ENCODE assay signal across 18 cellular contexts in the genomic region with DNA sequence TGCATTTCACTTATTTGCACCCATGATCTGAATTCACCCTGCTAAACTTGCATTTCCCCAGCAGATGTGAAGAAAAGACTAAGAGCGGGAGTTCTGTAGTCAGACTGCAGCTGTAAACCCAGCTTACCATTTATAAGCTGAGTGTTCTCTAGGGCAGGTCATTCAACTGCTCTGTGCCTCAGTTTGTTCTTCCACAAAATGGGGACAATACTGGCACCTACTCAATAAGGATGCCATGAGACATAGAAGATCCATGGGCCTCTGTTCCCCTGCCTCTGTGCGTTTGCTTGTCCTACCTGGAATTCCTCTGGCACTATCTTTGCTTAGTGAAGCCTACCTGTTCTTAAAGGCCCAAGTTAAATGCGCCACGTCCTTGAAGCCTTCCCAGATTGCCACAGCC. TPM values are rescaled to one million over a fixed set of nuclear protein-coding genes. Genes with fewer than 3 reads are reported as not detected.
DNase-seq lines count a peak whose midpoint lies in the region; ATAC-seq and TF ChIP-seq lines count a peak whose summit lies in the region.
"Had no signal": no experiment of that assay in that cellular context is flagged by ENCODE, and none has a peak within 500 bp of the region (broad histone marks: within the 10 kb centered on the region; RNA-seq: fewer than 3 reads in every experiment).

No MANE protein-coding gene starts in this region.

- TF ChIP-seq CTCF in DND-41 (IDR thresholded peaks at IDR 0.05; ENCODE audit: borderline replicate concordance, extremely low read depth, low read length, poor library complexity, severe bottlenecking) (no peak), OCI-LY7 (conservative IDR thresholded peaks at IDR 0.05; ENCODE audit: low read length) (no peak), endothelial cell (IDR thresholded peaks at IDR 0.05; ENCODE audit: unreplicated experiment) (no peak), osteocyte (IDR thresholded peaks at IDR 0.05) (no peak)

- no peaks in the 10 kb centered on the region for H3K9me2 ChIP-seq in OCI-LY7 (ENCODE audit: insufficient read depth, low read length)

- H3K27ac Mint-ChIP-seq in endothelial cell (ENCODE audit: unreplicated experiment) (peak overlapping the region; percentile 93), osteocyte (ENCODE audit: unreplicated experiment) (peak overlapping the region; percentile 59)
- H3K27ac Mint-ChIP-seq: CD8-positive, alpha-beta T cell had no signal

- H3K4me3 ChIP-seq in DND-41 (ENCODE audit: low read depth in 1 of 2, low read length in 2 of 2) (no peak overlapping the region), OCI-LY7 (ENCODE audit: low read depth, low read length, poor library complexity, severe bottlenecking) (no peak overlapping the region), H7 (ENCODE audit: insufficient read depth, low read depth, low read length) (no peak overlapping the region)

- H3K27me3 ChIP-seq in DND-41 (ENCODE audit: insufficient read depth, low read length, poor library complexity): no peaks in the 10 kb centered on the region
- no peaks in the 10 kb centered on the region for H3K27me3 ChIP-seq in H7 (ENCODE audit: control insufficient read depth, insufficient read depth, low read length)

- H3K9ac ChIP-seq in DND-41 (ENCODE audit: low read depth, low read length): peak overlapping the region; percentile 7; the same call in 1 of the 2 replicates

- H4K20me1 ChIP-seq in DND-41 (ENCODE audit: insufficient read depth, low read length): no peaks in the 10 kb centered on the region
- H4K20me1 ChIP-seq in OCI-LY7 (ENCODE audit: insufficient read depth, low read length): no peaks in the 10 kb centered on the region

- H3K36me3 ChIP-seq in DND-41 (ENCODE audit: insufficient read depth, low read length) (no peaks in the 10 kb centered on the region), OCI-LY7 (ENCODE audit: insufficient read depth, low read length) (no peaks in the 10 kb centered on the region), H7 (replicated peaks; ENCODE audit: control insufficient read depth, insufficient read depth, low read length) (no peaks in the 10 kb centered on the region)

- H3K9me3 ChIP-seq in DND-41 (ENCODE audit: insufficient read depth, low read length, severe bottlenecking) (peaks cover 8% of the 10 kb centered on the region), OCI-LY7 (ENCODE audit: low read length) (peaks cover 6% of the 10 kb centered on the region; the same call in 1 of the 2 replicates)

- CTCF ChIA-PET in OCI-LY7 (lab: Charles Lee; ENCODE audit: unreplicated experiment): interaction anchor here (1.0 to 1.2 kb wide), 2 partner anchors 17 to 23 kb away, joined by 3 to 7 read pairs; no protein-coding TSS in a partner anchor

- no TSS peak for BruUV-seq in OCI-LY7 (replicated peaks; lab: Mats Ljungman, UMichigan)

- intact Hi-C loops in OCI-LY7 (cut with micrococcal nuclease; ENCODE audit: unreplicated experiment): no loop called here

- H3K4me3 Mint-ChIP-seq in endothelial cell (ENCODE audit: unreplicated experiment): no peak overlapping the region
- H3K4me3 Mint-ChIP-seq in osteocyte (ENCODE audit: unreplicated experiment): no peak overlapping the region
- H3K4me3 Mint-ChIP-seq: CD8-positive, alpha-beta T cell had no signal

- H3K79me2 ChIP-seq in DND-41 (ENCODE audit: insufficient read depth, low read length): no peaks in the 10 kb centered on the region
- H3K79me2 ChIP-seq in OCI-LY7 (ENCODE audit: insufficient read depth, low read depth, low read length): no peaks in the 10 kb centered on the region

- H3K4me1 ChIP-seq in DND-41 (ENCODE audit: insufficient read depth, low read length) (peaks cover 44% of the 10 kb centered on the region), OCI-LY7 (ENCODE audit: insufficient read depth, low read length, poor library complexity, severe bottlenecking) (peaks cover 20% of the 10 kb centered on the region)

- peaks cover 5% of the 10 kb centered on the region for H3K36me3 Mint-ChIP-seq in endothelial cell (ENCODE audit: low read depth, unreplicated experiment)
- H3K36me3 Mint-ChIP-seq in osteocyte (ENCODE audit: unreplicated experiment): peaks cover 2% of the 10 kb centered on the region
- H3K36me3 Mint-ChIP-seq: CD8-positive, alpha-beta T cell had no signal

- H2AFZ ChIP-seq in DND-41 (ENCODE audit: low read depth, low read length) (no peak overlapping the region), OCI-LY7 (ENCODE audit: low read length) (peak overlapping the region; percentile 86; the same call in 1 of the 2 replicates)

- ATAC-seq in DND-41 (ENCODE audit: insufficient read depth, low read depth) (no peak), GM21529 (IDR thresholded peaks at IDR 0.05; ENCODE audit: unreplicated experiment) (no peak)
- ATAC-seq: CD8-positive, alpha-beta T cell; PC-3; SK-N-SH treated with all-trans-retinoic acid at 6 μM for 48 hours had no signal

- peak overlapping the region; percentile 91 for H3K27ac ChIP-seq in DND-41 (ENCODE audit: low read length)
- H3K27ac ChIP-seq in OCI-LY7 (ENCODE audit: low read depth, low read length, poor library complexity, severe bottlenecking): no peak overlapping the region

- POLR2A ChIA-PET in OCI-LY7 (lab: Charles Lee): interaction anchor here (0.6 kb wide), 1 partner anchor 17 kb away, joined by 3 read pairs; no protein-coding TSS in a partner anchor

- no peaks in the 10 kb centered on the region for H3K9me3 Mint-ChIP-seq in endothelial cell (ENCODE audit: unreplicated experiment)
- H3K9me3 Mint-ChIP-seq in osteocyte (ENCODE audit: unreplicated experiment): peaks cover 5% of the 10 kb centered on the region

- DNase-seq in DND-41: no peak
- DNase-seq in OCI-LY7 (ENCODE audit: low spot score): no peak
- DNase-seq in endothelial cell (ENCODE audit: low spot score): no peak
- no peak for DNase-seq in osteocyte (ENCODE audit: extremely low spot score, unreplicated experiment)
- DNase-seq in retina: no peak
- DNase-seq in H7: no peak
- DNase-seq: GOT3, IMR-90, MM.1S, NCI-H1436 treated with DMSO at 0.1 percent for 48 hours, NCI-H2227 treated with DMSO at 0.1 percent for 48 hours, NCI-H510A, PC-3, SHP77 treated with DMSO at 0.1 percent for 48 hours had no signal

- H3K27me3 Mint-ChIP-seq in endothelial cell (ENCODE audit: unreplicated experiment): peaks cover 4% of the 10 kb centered on the region
- no peaks in the 10 kb centered on the region for H3K27me3 Mint-ChIP-seq in osteocyte (ENCODE audit: unreplicated experiment)

- H3K4me1 Mint-ChIP-seq in endothelial cell (ENCODE audit: unreplicated experiment) (peaks cover 47% of the 10 kb centered on the region), osteocyte (ENCODE audit: unreplicated experiment) (peaks cover 45% of the 10 kb centered on the region)

- no peak overlapping the region for H3K4me2 ChIP-seq in DND-41 (ENCODE audit: insufficient read depth, low read length)
- no peak overlapping the region for H3K4me2 ChIP-seq in OCI-LY7 (ENCODE audit: low read length)

RNA-seq across cellular contexts. Expression of a gene that starts 12.2 kb away (rescaled TPM):
- not detected in 2 replicates for total RNA-seq in OCI-LY7 (2014; rRNA removed; shearing (Covaris generic))
- total RNA-seq in OCI-LY7 (2022) (not detected in 2 replicates), endothelial cell (ENCODE audit: unreplicated experiment) (285 TPM), osteocyte (74.1 and 75.9 TPM in 2 replicates)
- total RNA-seq in H7 (2014; rRNA removed; shearing (Covaris generic)): 205 and 262 TPM in 2 replicates
- total RNA-seq: CD8-positive, alpha-beta T cell; G401 had no signal

Comparison
In these comparisons a context has a peak if more than half of its experiments do, and no peak if none do; other contexts are left out.
1. RNA of a gene that starts 12.2 kb away (total RNA-seq): 285 TPM in endothelial cell (single experiment), 205 to 262 TPM in H7 and 74.1 to 75.9 TPM in osteocyte; not detected in OCI-LY7; every median in the first group is over 10 times any median in the second.